1 cellular context compared by ENCODE assay signal in the genomic region with DNA sequence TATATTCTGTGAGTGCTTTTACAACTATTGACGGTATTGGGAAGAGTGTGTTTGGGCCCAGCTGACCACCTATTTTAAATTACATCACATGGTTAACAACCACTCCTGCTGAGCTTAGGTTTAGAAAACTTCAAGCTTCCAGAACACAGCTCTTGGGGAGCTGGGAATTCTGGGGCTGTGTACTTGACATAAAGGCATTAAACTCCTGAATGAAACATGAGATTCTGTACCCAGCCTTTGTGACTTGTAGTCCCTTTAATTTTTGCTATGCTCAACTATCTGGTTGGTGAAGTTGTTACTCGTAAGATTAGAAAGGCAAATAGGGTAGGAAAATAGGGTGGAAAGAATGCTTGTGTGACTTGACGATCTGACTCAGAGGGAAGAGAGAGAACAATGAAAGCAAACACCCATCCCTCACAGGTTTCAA.
TF ChIP-seq lines count a peak whose summit lies in the region.

No MANE protein-coding gene starts in this region.

TF ChIP-seq in HepG2, 621 proteins besides CTCF, POLR2A, EP300 and RAD21 (continued from another document):
- TF ChIP-seq, protein P1, sequence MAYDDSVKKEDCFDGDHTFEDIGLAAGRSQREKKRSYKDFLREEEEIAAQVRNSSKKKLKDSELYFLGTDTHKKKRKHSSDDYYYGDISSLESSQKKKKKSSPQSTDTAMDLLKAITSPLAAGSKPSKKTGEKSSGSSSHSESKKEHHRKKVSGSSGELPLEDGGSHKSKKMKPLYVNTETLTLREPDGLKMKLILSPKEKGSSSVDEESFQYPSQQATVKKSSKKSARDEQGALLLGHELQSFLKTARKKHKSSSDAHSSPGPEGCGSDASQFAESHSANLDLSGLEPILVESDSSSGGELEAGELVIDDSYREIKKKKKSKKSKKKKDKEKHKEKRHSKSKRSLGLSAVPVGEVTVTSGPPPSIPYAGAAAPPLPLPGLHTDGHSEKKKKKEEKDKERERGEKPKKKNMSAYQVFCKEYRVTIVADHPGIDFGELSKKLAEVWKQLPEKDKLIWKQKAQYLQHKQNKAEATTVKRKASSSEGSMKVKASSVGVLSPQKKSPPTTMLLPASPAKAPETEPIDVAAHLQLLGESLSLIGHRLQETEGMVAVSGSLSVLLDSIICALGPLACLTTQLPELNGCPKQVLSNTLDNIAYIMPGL (CRISPR knock-in tag; IDR thresholded peaks at IDR 0.05; ENCODE audit: borderline replicate concordance in 1 of 2, low read depth in 1 of 2) = no peak
TF ChIP-seq in HepG2: peak in this region for 0.
